Comparison of ENCODE assay signal across 12 cellular contexts in genomic region chr7:112484671-112485097, GRCh38. TPM values are rescaled to one million over a fixed set of nuclear protein-coding genes. Genes with fewer than 3 reads are reported as not detected.
A peak's percentile ranks its signal among the peaks of the same experiment; 100 is the strongest.
DNase-seq lines count a peak whose midpoint lies in the region; ATAC-seq and TF ChIP-seq lines count a peak whose summit lies in the region.
"Had no signal": no experiment of that assay in that cellular context is flagged by ENCODE, and none has a peak within 500 bp of the region (broad histone marks: within the 10 kb centered on the region; RNA-seq: fewer than 3 reads in every experiment).

No MANE protein-coding gene starts in this region.

- H3K4me2 ChIP-seq in HCT116 (ENCODE audit: low read length) (peak overlapping the region; percentile 75), smooth muscle cell (peak overlapping the region; percentile 32)

- no peaks in the 10 kb centered on the region for H3K27me3 ChIP-seq in HCT116 (ENCODE audit: insufficient read depth, low read length)
- no peaks in the 10 kb centered on the region for H3K27me3 ChIP-seq in heart left ventricle
- no peaks in the 10 kb centered on the region for H3K27me3 ChIP-seq in smooth muscle cell (ENCODE audit: low read depth)
- no peaks in the 10 kb centered on the region for H3K27me3 ChIP-seq in CD4-positive, alpha-beta memory T cell (ENCODE audit: insufficient read depth, low read length)
- H3K27me3 ChIP-seq: dorsolateral prefrontal cortex had no signal

- peak; percentile 79 for ATAC-seq in HCT116
- peak in 3 of 4 donors; percentile 54 to 70 (median 60) for ATAC-seq in heart left ventricle
- no peak for ATAC-seq in HG03439 (IDR thresholded peaks at IDR 0.05; ENCODE audit: unreplicated experiment)

- DNase-seq in HCT116 (ENCODE audit: low read depth, low spot score) (peak; percentile 82), amniotic epithelial cell (ENCODE audit: low read depth) (peak; percentile 89), heart left ventricle (peak in 3 of 5 donors; percentile 30 to 54 (median 49)), smooth muscle cell (lab: John Stamatoyannopoulos, UW; ENCODE audit: unreplicated experiment) (no peak), NCI-H510A (lab: John Stamatoyannopoulos, UW) (no peak), NCI-H774 (lab: John Stamatoyannopoulos, UW) (no peak)
- no peak for DNase-seq in CD4-positive, alpha-beta memory T cell
- DNase-seq: activated CD4-positive, alpha-beta T cell treated with anti-CD3 and anti-CD28 coated beads for 4 hours; dorsolateral prefrontal cortex; NCI-H2081 treated with DMSO at 0.1 percent for 48 hours had no signal

- H3K79me2 ChIP-seq in HCT116 (ENCODE audit: insufficient read depth, low read length) (no peaks in the 10 kb centered on the region), smooth muscle cell (ENCODE audit: low read depth) (no peaks in the 10 kb centered on the region)
- H3K79me2 ChIP-seq: parathyroid adenoma had no signal

- H3K27ac Mint-ChIP-seq in CD4-positive, alpha-beta memory T cell: peak overlapping the region in 1 of 7 donors; percentile 82

- H3K9me3 ChIP-seq in HCT116 (ENCODE audit: control insufficient read depth in 1 of 2, insufficient read depth in 1 of 2, low read depth in 1 of 2, low read length in 2 of 2) (no peaks in the 10 kb centered on the region), heart left ventricle (no peaks in the 10 kb centered on the region), smooth muscle cell (replicated peaks; ENCODE audit: low read depth) (no peaks in the 10 kb centered on the region)
- H3K9me3 ChIP-seq in CD4-positive, alpha-beta memory T cell (ENCODE audit: control insufficient read depth in 1 of 2, low read length in 2 of 2): no peaks in the 10 kb centered on the region

- 19 to 29% (median 25%) methylated on average over 3 of the region's 3 CpGs for WGBS in heart left ventricle, 4 donors
- 2% methylated on average over 3 of the region's 3 CpGs for WGBS in smooth muscle cell (ENCODE audit: low lambda C conversion rate)

- TF ChIP-seq RAD21 in HCT116 (IDR thresholded peaks at IDR 0.05; ENCODE audit: low read depth): no peak

- intact Hi-C loops in HCT116 (cut with micrococcal nuclease): no loop called here
- intact Hi-C loops in heart left ventricle (cut with DNase I): no loop called here
- intact Hi-C loops in CD4-positive, alpha-beta memory T cell (cut with micrococcal nuclease): no loop called here

- no peaks in the 10 kb centered on the region for H3K9me3 Mint-ChIP-seq in CD4-positive, alpha-beta memory T cell

- TF ChIP-seq POLR2A in HCT116 (IDR thresholded peaks at IDR 0.05; ENCODE audit: borderline replicate concordance, extremely low read depth, insufficient read depth, insufficient read length): no peak
- TF ChIP-seq POLR2A in heart left ventricle (IDR thresholded peaks at IDR 0.05): peak in 1 of 2 donors; percentile 40

- H3K9ac ChIP-seq in HCT116 (ENCODE audit: low read length) (peak overlapping the region; percentile 27; the same call in 1 of the 2 replicates), smooth muscle cell (ENCODE audit: low read depth) (no peak overlapping the region)
- H3K9ac ChIP-seq: parathyroid adenoma had no signal

- peak overlapping the region; percentile 60 for H3K27ac ChIP-seq in HCT116 (ENCODE audit: low read depth, low read length)
- peak overlapping the region in 11 of 12 donors; percentile 50 to 96 (median 78) for H3K27ac ChIP-seq in heart left ventricle
- H3K27ac ChIP-seq in smooth muscle cell (ENCODE audit: low read depth): peak overlapping the region; percentile 89
- H3K27ac ChIP-seq in CD4-positive, alpha-beta memory T cell (ENCODE audit: low read depth, low read length): no peak overlapping the region
- H3K27ac ChIP-seq: parathyroid adenoma had no signal

- TF ChIP-seq CTCF in HCT116 (IDR thresholded peaks at IDR 0.05 in 2 of 3, conservative IDR thresholded peaks at IDR 0.05 in 1 of 3; ENCODE audit: borderline replicate concordance in 1 of 3, insufficient read depth in 1 of 3, low read depth in 2 of 3, low read length in 2 of 3): no peak
- TF ChIP-seq CTCF in heart left ventricle (IDR thresholded peaks at IDR 0.05): no peak
- no peak for TF ChIP-seq CTCF in smooth muscle cell (IDR thresholded peaks at IDR 0.05; ENCODE audit: borderline replicate concordance, insufficient read depth, poor library complexity, severe bottlenecking)

- no TSS peak for BruUV-seq in HCT116 (replicated peaks; lab: Mats Ljungman, UMichigan)

- H4K20me1 ChIP-seq in HCT116 (ENCODE audit: insufficient read depth) (no peaks in the 10 kb centered on the region), smooth muscle cell (ENCODE audit: low read depth) (peaks cover 17% of the 10 kb centered on the region)

- H2AFZ ChIP-seq in HCT116 (ENCODE audit: low read depth, low read length, poor library complexity, severe bottlenecking): no peak overlapping the region
- H2AFZ ChIP-seq in smooth muscle cell (ENCODE audit: low read depth): no peak overlapping the region
- H2AFZ ChIP-seq: parathyroid adenoma had no signal

- H3K36me3 ChIP-seq in HCT116 (ENCODE audit: control insufficient read depth in 1 of 2, insufficient read depth in 2 of 2, low read length in 2 of 2) (no peaks in the 10 kb centered on the region), heart left ventricle (no peaks in the 10 kb centered on the region), smooth muscle cell (ENCODE audit: low read depth) (no peaks in the 10 kb centered on the region)
- H3K36me3 ChIP-seq in CD4-positive, alpha-beta memory T cell (ENCODE audit: insufficient read depth, low read length): no peaks in the 10 kb centered on the region

- no peaks in the 10 kb centered on the region for H3K9me2 ChIP-seq in HCT116 (ENCODE audit: insufficient read depth)

- peaks cover 0 to 3% (median 1%) of the 10 kb centered on the region in 4 donors for H3K4me1 Mint-ChIP-seq in CD4-positive, alpha-beta memory T cell

- H3K36me3 Mint-ChIP-seq in CD4-positive, alpha-beta memory T cell: peaks cover 2% of the 10 kb centered on the region in 2 donors

- no peak overlapping the region for H3K4me3 Mint-ChIP-seq in CD4-positive, alpha-beta memory T cell

- CTCF ChIA-PET in HCT116 (lab: Charles Lee): interaction anchor here (3.1 kb wide), 1 partner anchor 11 kb away, joined by 17 read pairs; no protein-coding TSS in a partner anchor
- CTCF ChIA-PET in CD4-positive, alpha-beta memory T cell (lab: Charles Lee; ENCODE audit: partially characterized antibody): no interaction called here

- no peaks in the 10 kb centered on the region for H3K27me3 Mint-ChIP-seq in CD4-positive, alpha-beta memory T cell

- H3K4me3 ChIP-seq in HCT116 (replicated peaks in 1 of 2; ENCODE audit: low read depth in 1 of 2, low read length in 2 of 2) (peak overlapping the region in 1 of 2 experiments; percentile 35; a peak in 2 of 4 replicates), heart left ventricle (peak overlapping the region in 1 of 12 donors; percentile 10), smooth muscle cell (no peak overlapping the region)
- H3K4me3 ChIP-seq in CD4-positive, alpha-beta memory T cell (ENCODE audit: low read length in 2 of 2): no peak overlapping the region
- H3K4me3 ChIP-seq: dorsolateral prefrontal cortex had no signal

- POLR2A ChIA-PET in HCT116 (lab: Charles Lee): interaction anchor here (3.7 kb wide), 1 partner anchor 34 kb away, joined by 18 read pairs; the partner anchor contains the start of gene IFRD1
- POLR2A ChIA-PET in CD4-positive, alpha-beta memory T cell (lab: Charles Lee; ENCODE audit: partially characterized antibody): no interaction called here

- RAD21 ChIA-PET in HCT116 (lab: Charles Lee; ENCODE audit: low non-redundant PET in 1 of 2, low total read pairs in 2 of 2, uncharacterized antibody in 2 of 2, unreplicated experiment in 2 of 2): no interaction called here

- peaks cover 44% of the 10 kb centered on the region for H3F3A ChIP-seq in smooth muscle cell (ENCODE audit: low read depth)

- peaks cover 29 to 41% of the 10 kb centered on the region in 2 experiments for H3K4me1 ChIP-seq in HCT116 (ENCODE audit: control insufficient read depth in 1 of 2, insufficient read depth in 2 of 2, low read length in 2 of 2)
- H3K4me1 ChIP-seq in heart left ventricle: peaks cover 0 to 53% (median 33%) of the 10 kb centered on the region in 12 donors
- H3K4me1 ChIP-seq in smooth muscle cell (ENCODE audit: low read depth): peaks cover 22% of the 10 kb centered on the region
- H3K4me1 ChIP-seq in CD4-positive, alpha-beta memory T cell (ENCODE audit: insufficient read depth, low read length): no peaks in the 10 kb centered on the region

TF ChIP-seq in HCT116, 20 proteins besides CTCF, POLR2A, EP300 and RAD21 (continues in another document):
- TF ChIP-seq SP1 (IDR thresholded peaks at IDR 0.05; ENCODE audit: low read depth) (peak; percentile 78), SRF (IDR thresholded peaks at IDR 0.05; ENCODE audit: low read depth) (no peak), FOSL1 (IDR thresholded peaks at IDR 0.05; ENCODE audit: low read depth) (peak; percentile 83), ZNF274 (IDR thresholded peaks at IDR 0.05; ENCODE audit: low read depth, low read length) (no peak)

RNA-seq across cellular contexts. Expression of gene LSMEM1, which starts 3.9 kb away (rescaled TPM):
- total RNA-seq in HCT116 (2021; ENCODE audit: unreplicated experiment): 1.6 TPM
- polyA plus RNA-seq in HCT116 (2012): 0.25 and 0.26 TPM in 2 replicates
- 1 to 10 TPM; 1.3 to 7.3 (median 2.7) TPM for total RNA-seq in heart left ventricle
- 1 to 10 TPM in 1 of 2 donors, under 1 TPM in 1; 0.40 to 4.0 TPM for polyA plus RNA-seq in heart left ventricle
- total RNA-seq in smooth muscle cell: 0.58 and 2.0 TPM in 2 replicates
- polyA plus RNA-seq in smooth muscle cell: 0.81 and 1.4 TPM in 2 replicates
- total RNA-seq in CD4-positive, alpha-beta memory T cell: 1 to 10 TPM; 2.3 to 2.6 TPM
- polyA plus RNA-seq in CD4-positive, alpha-beta memory T cell: under 1 TPM in 1 of 2 donors, not detected in 1; 0.28 TPM

RNA-seq across cellular contexts. Expression of gene IFRD1, which starts 34.4 kb away (rescaled TPM):
- total RNA-seq in HCT116 (2021; ENCODE audit: unreplicated experiment) (43.6 TPM), heart left ventricle (10 to 100 TPM; 11.3 to 50.6 (median 26.3) TPM), smooth muscle cell (150 and 155 TPM in 2 replicates)
- 17.2 and 26.3 TPM in 2 replicates for polyA plus RNA-seq in HCT116 (2012)
- polyA plus RNA-seq in heart left ventricle (10 to 100 TPM; 36.2 to 74.7 TPM), smooth muscle cell (70.5 and 82.9 TPM in 2 replicates)
- total RNA-seq in CD4-positive, alpha-beta memory T cell: 10 to 100 TPM; 54.2 to 57.0 TPM
- 10 to 100 TPM; 19.8 to 33.0 TPM for polyA plus RNA-seq in CD4-positive, alpha-beta memory T cell

Comparison
In these comparisons a context has a peak if more than half of its experiments do, and no peak if none do; other contexts are left out.
1. DNase-seq: peak in HCT116 (single experiment), amniotic epithelial cell (single experiment) and heart left ventricle (3 of 5); none in smooth muscle cell (single experiment), CD4-positive, alpha-beta memory T cell (0 of 5), NCI-H510A (single experiment) and NCI-H774 (single experiment).